Comparison of ENCODE assay signal across 9 cellular contexts in genomic region chrX:72307646-72308051, GRCh38. TPM values are rescaled to one million over a fixed set of nuclear protein-coding genes. Genes with fewer than 3 reads are reported as not detected.
A peak's percentile ranks its signal among the peaks of the same experiment; 100 is the strongest.
DNase-seq lines count a peak whose midpoint lies in the region; ATAC-seq and TF ChIP-seq lines count a peak whose summit lies in the region.
"Had no signal": no experiment of that assay in that cellular context is flagged by ENCODE, and none has a peak within 500 bp of the region (broad histone marks: within the 10 kb centered on the region; RNA-seq: fewer than 3 reads in every experiment).

No MANE protein-coding gene starts in this region.

- no peak overlapping the region for H3K27ac Mint-ChIP-seq in Calu3 (ENCODE audit: unreplicated experiment)

- H3K4me1 ChIP-seq in Peyer's patch (peaks cover 0 to 30% (median 6%) of the 10 kb centered on the region in 4 donors), esophagus squamous epithelium (peaks cover 20 to 44% (median 21%) of the 10 kb centered on the region in 3 donors), prostate gland (replicated peaks) (no peaks in the 10 kb centered on the region)

- no peak for ATAC-seq in GM21723 (IDR thresholded peaks at IDR 0.05; ENCODE audit: unreplicated experiment)

- no peaks in the 10 kb centered on the region for H3K9me3 ChIP-seq in Peyer's patch
- H3K9me3 ChIP-seq in esophagus squamous epithelium: no peaks in the 10 kb centered on the region
- no peaks in the 10 kb centered on the region for H3K9me3 ChIP-seq in prostate gland

- DNase-seq in Calu3: no peak
- DNase-seq in Peyer's patch: no peak
- no peak for DNase-seq in esophagus squamous epithelium (lab: John Stamatoyannopoulos, UW)
- DNase-seq in prostate gland (ENCODE audit: low spot score): no peak
- DNase-seq in T-helper 9 cell: no peak
- no peak for DNase-seq in OCI-M1 (lab: John Stamatoyannopoulos, UW)
- DNase-seq in NCI-H446 (lab: John Stamatoyannopoulos, UW): no peak
- DNase-seq: KBM-7 had no signal

- H3K27me3 ChIP-seq in Peyer's patch: no peaks in the 10 kb centered on the region
- H3K27me3 ChIP-seq in esophagus squamous epithelium: peaks cover 0 to 64% (median 30%) of the 10 kb centered on the region in 4 donors
- H3K27me3 ChIP-seq in prostate gland (replicated peaks; ENCODE audit: insufficient read depth): no peaks in the 10 kb centered on the region

- peak overlapping the region in 3 of 4 donors; percentile 48 to 61 (median 59) for H3K4me3 ChIP-seq in Peyer's patch
- peak overlapping the region; percentile 34 to 67 (median 48) for H3K4me3 ChIP-seq in esophagus squamous epithelium
- H3K4me3 ChIP-seq in prostate gland: peak overlapping the region; percentile 32 to 41

- H3K4me1 Mint-ChIP-seq in Calu3 (ENCODE audit: low read depth, unreplicated experiment): peaks cover 7% of the 10 kb centered on the region

- H3K4me3 Mint-ChIP-seq in Calu3 (ENCODE audit: low read depth, unreplicated experiment): peak overlapping the region; percentile 85

- intact Hi-C loops in Calu3 (cut with micrococcal nuclease; ENCODE audit: unreplicated experiment): no loop called here
- intact Hi-C loops in esophagus squamous epithelium (cut with DNase I): no loop called here
- intact Hi-C loops in prostate gland (cut with DNase I): loop anchor here (5.0 kb wide), 1 partner anchor 230 kb away; no protein-coding TSS in a partner anchor

- peaks cover 24% of the 10 kb centered on the region for H3K36me3 Mint-ChIP-seq in Calu3 (ENCODE audit: insufficient read depth, unreplicated experiment)

- CTCF ChIA-PET in Calu3 (lab: Charles Lee): no interaction called here

- H3K36me3 ChIP-seq in Peyer's patch (no peaks in the 10 kb centered on the region), esophagus squamous epithelium (no peaks in the 10 kb centered on the region), prostate gland (no peaks in the 10 kb centered on the region)

- H3K27ac ChIP-seq in Peyer's patch (no peak overlapping the region), esophagus squamous epithelium (no peak overlapping the region), prostate gland (no peak overlapping the region)

- BruUV-seq in Calu3 (replicated peaks; lab: Mats Ljungman, UMichigan): no TSS peak

- TF ChIP-seq POLR2A in Peyer's patch (IDR thresholded peaks at IDR 0.05): no peak
- no peak for TF ChIP-seq POLR2A in esophagus squamous epithelium (IDR thresholded peaks at IDR 0.05)
- TF ChIP-seq POLR2A in prostate gland (IDR thresholded peaks at IDR 0.05): no peak

- 30% methylated on average over 16 of the region's 17 CpGs; no CpG with 5 or more reads in 1 of the 2 donors for WGBS in esophagus squamous epithelium, 2 donors
- 0% methylated on average over 6 of the region's 17 CpGs for WGBS in prostate gland

- H3K9me3 Mint-ChIP-seq in Calu3 (ENCODE audit: low read depth, unreplicated experiment): no peaks in the 10 kb centered on the region

- TF ChIP-seq CTCF in Calu3 (IDR thresholded peaks at IDR 0.05; ENCODE audit: unreplicated experiment) (no peak), Peyer's patch (IDR thresholded peaks at IDR 0.05) (no peak), esophagus squamous epithelium (IDR thresholded peaks at IDR 0.05) (no peak), prostate gland (IDR thresholded peaks at IDR 0.05) (no peak)

- peaks cover 60% of the 10 kb centered on the region for H3K27me3 Mint-ChIP-seq in Calu3 (ENCODE audit: unreplicated experiment)

RNA-seq across cellular contexts. Expression of gene CITED1, which starts 1.9 kb away (rescaled TPM):
- total RNA-seq in Calu3 (2022) (0.78 TPM in 1 of 2 replicates, not detected in the other), Peyer's patch (not detected), esophagus squamous epithelium (not detected), prostate gland (100 to 1,000 TPM in 1 of 2 donors, 10 to 100 TPM in 1; 20.1 to 552 TPM)

RNA-seq across cellular contexts. Expression of gene RPS4X, which starts 30.6 kb away (rescaled TPM):
- total RNA-seq in Calu3 (2022) (621 and 665 TPM in 2 replicates), Peyer's patch (100 to 1,000 TPM; 263 to 912 (median 486) TPM), esophagus squamous epithelium (1,000 to 10,000 TPM in 2 of 4 donors, 100 to 1,000 TPM in 2; 558 to 1,189 (median 843) TPM), prostate gland (1,000 to 10,000 TPM in 1 of 2 donors, 100 to 1,000 TPM in 1; 662 to 1,180 TPM)

Comparison
In these comparisons a context has a peak if more than half of its experiments do, and no peak if none do; other contexts are left out.
1. RNA of gene CITED1, which starts 1.9 kb away (total RNA-seq): 20.1 to 552 TPM in prostate gland; not detected in Peyer's patch, 0.78 TPM in Calu3 and not detected in esophagus squamous epithelium; every median in the first group is over 4 times any median in the second.
2. Peak in every context shown above with its lines, with median percentiles within 50 percentile points of each other: H3K4me3 ChIP-seq.